Comparison of ENCODE assay signal across 8 cellular contexts in the genomic region with DNA sequence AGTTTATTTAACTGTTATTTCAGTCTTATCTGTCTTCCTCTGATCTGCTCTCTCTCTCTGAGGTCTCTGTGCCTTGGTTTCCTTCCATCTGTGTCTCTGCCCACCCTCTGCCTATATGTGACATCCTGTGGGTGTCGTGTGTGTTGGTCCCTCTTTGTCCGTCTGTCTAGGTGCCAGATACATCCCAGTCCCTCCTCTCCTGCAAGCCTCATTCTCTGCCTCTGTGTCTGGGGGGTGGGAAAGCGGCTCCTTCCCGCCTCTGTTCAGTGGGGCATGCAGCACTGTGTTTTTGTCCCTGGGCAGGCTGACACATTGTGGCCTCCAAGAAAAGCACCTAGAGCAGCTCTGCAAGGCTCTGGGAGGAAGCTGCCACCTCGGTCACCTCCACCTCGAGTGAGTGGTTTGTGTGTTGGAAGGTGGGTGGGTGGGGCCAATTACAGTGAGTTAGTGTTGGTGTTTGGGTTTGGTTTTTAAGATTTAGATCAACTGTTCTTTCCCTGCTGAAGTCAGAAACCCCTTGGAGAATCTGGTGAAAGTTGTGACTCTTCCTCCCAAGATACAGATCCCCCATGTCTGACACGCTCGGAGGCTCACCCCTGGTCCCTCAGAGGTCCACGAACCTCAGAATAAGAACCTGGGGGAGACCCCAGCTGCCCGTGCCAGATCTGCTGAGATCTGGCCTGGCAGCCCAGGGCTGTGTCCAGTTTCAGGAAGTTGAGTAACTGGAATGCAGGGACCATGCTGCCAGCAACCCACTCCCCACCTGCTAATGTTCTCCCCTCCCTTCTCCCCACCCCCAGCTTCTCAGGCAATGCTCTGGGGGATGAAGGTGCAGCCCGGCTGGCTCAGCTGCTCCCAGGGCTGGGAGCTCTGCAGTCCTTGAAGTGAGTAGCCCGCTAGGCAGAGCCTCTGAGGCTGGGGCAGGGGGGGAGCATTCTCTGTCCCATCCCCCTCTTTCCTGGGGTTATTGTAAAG. TPM values are rescaled to one million over a fixed set of nuclear protein-coding genes. Genes with fewer than 3 reads are reported as not detected.
DNase-seq lines count a peak whose midpoint lies in the region; ATAC-seq and TF ChIP-seq lines count a peak whose summit lies in the region.

No MANE protein-coding gene starts in this region.

- peak; percentile 73 for DNase-seq in GM13976 (ENCODE audit: low spot score)
- peak; percentile 62 to 63 (median 62) for DNase-seq in activated CD4-positive, CD25-positive, alpha-beta regulatory T cell (lab: John Stamatoyannopoulos, UW)
- DNase-seq in endothelial cell (ENCODE audit: low spot score): no peak
- peak; percentile 71 to 90 for DNase-seq in stimulated activated CD8-positive, alpha-beta memory T cell treated with anti-CD3 and anti-CD28 coated beads, Interleukin-7, amount 100 ng/mL, for 48 hours (ENCODE audit: extremely low read depth in 1 of 2, low read depth in 1 of 2)
- DNase-seq in HUDEP-2 (lab: John Stamatoyannopoulos, UW; ENCODE audit: unreplicated experiment in 76 of 76): no peak
- no peak for DNase-seq in HEK293T (ENCODE audit: extremely low spot score)
- no peak for DNase-seq in NCI-H1105 (lab: John Stamatoyannopoulos, UW)

- H3K36me3 Mint-ChIP-seq in endothelial cell (ENCODE audit: low read depth, unreplicated experiment): peaks cover 5% of the 10 kb centered on the region

- H3K4me3 Mint-ChIP-seq in endothelial cell (ENCODE audit: unreplicated experiment): peak overlapping the region; percentile 38

- no peak overlapping the region for H3K27ac Mint-ChIP-seq in endothelial cell (ENCODE audit: unreplicated experiment)

- in situ Hi-C loops in GM13976 (cut with MboI; ENCODE audit: low sequenced_read_pairs, unreplicated experiment): loop anchor here (10.0 kb wide), 2 partner anchors 77 to 177 kb away; a partner anchor contains a TSS

- ATAC-seq in HG02759 (IDR thresholded peaks at IDR 0.05; ENCODE audit: unreplicated experiment): peak; percentile 40

- TF ChIP-seq CTCF in GM13976 (IDR thresholded peaks at IDR 0.05; ENCODE audit: borderline replicate concordance, control extremely low read depth, extremely low read depth, insufficient read depth, missing control alignments): no peak
- no peak for TF ChIP-seq CTCF in endothelial cell (IDR thresholded peaks at IDR 0.05; ENCODE audit: unreplicated experiment)

- CTCF ChIA-PET in HEK293T (lab: Yijun Ruan, JAX): no interaction called here

- POLR2A ChIA-PET in HEK293T (lab: Yijun Ruan, JAX): no interaction called here

- no peaks in the 10 kb centered on the region for H3K9me3 Mint-ChIP-seq in endothelial cell (ENCODE audit: unreplicated experiment)

- peaks cover 32% of the 10 kb centered on the region for H3K4me1 Mint-ChIP-seq in endothelial cell (ENCODE audit: unreplicated experiment)

- H3K27me3 Mint-ChIP-seq in endothelial cell (ENCODE audit: unreplicated experiment): peaks cover 6% of the 10 kb centered on the region

TF ChIP-seq in HEK293T, 16 proteins besides CTCF, POLR2A, EP300 and RAD21:
- TF ChIP-seq SUZ12 (IDR thresholded peaks at IDR 0.05) (no peak), NFRKB (IDR thresholded peaks at IDR 0.05) (no peak), HDGF (IDR thresholded peaks at IDR 0.05; ENCODE audit: borderline replicate concordance) (no peak), FOXA1 (IDR thresholded peaks at IDR 0.05) (no peak), FOXM1 (IDR thresholded peaks at IDR 0.05; ENCODE audit: borderline replicate concordance) (no peak), TARDBP (IDR thresholded peaks at IDR 0.05) (no peak), CTBP1 (IDR thresholded peaks at IDR 0.05; ENCODE audit: borderline replicate concordance) (no peak), LEF1 (IDR thresholded peaks at IDR 0.05; ENCODE audit: borderline replicate concordance) (no peak), L3MBTL2 (conservative IDR thresholded peaks at IDR 0.05) (no peak), SP1 (IDR thresholded peaks at IDR 0.05) (no peak), ELF4 (IDR thresholded peaks at IDR 0.05) (no peak), BHLHE40 (IDR thresholded peaks at IDR 0.05; ENCODE audit: borderline replicate concordance) (no peak), ARNT (IDR thresholded peaks at IDR 0.05) (no peak)
- TF ChIP-seq, protein P1, sequence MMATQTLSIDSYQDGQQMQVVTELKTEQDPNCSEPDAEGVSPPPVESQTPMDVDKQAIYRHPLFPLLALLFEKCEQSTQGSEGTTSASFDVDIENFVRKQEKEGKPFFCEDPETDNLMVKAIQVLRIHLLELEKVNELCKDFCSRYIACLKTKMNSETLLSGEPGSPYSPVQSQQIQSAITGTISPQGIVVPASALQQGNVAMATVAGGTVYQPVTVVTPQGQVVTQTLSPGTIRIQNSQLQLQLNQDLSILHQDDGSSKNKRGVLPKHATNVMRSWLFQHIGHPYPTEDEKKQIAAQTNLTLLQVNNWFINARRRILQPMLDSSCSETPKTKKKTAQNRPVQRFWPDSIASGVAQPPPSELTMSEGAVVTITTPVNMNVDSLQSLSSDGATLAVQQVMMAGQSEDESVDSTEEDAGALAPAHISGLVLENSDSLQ (IDR thresholded peaks at IDR 0.05): no peak
TF ChIP-seq in HEK293T: peak in this region for 0.

RNA-seq across cellular contexts. Expression of a gene that starts 50.9 kb away (rescaled TPM):
- 145 TPM for total RNA-seq in endothelial cell (ENCODE audit: unreplicated experiment)

RNA-seq across cellular contexts. Expression of a gene that starts 52.1 kb away (rescaled TPM):
- total RNA-seq in endothelial cell (ENCODE audit: unreplicated experiment): 2.4 TPM

Comparison
In these comparisons a context has a peak if more than half of its experiments do, and no peak if none do; other contexts are left out.
1. DNase-seq: peak in GM13976 (single experiment), activated CD4-positive, CD25-positive, alpha-beta regulatory T cell (4 of 4) and stimulated activated CD8-positive, alpha-beta memory T cell treated with anti-CD3 and anti-CD28 coated beads, Interleukin-7, amount 100 ng/mL, for 48 hours (2 of 2); none in endothelial cell (single experiment), HUDEP-2 (0 of 76), HEK293T (single experiment) and NCI-H1105 (single experiment).